ENCODE assay signal across 1 cellular context in the genomic region with DNA sequence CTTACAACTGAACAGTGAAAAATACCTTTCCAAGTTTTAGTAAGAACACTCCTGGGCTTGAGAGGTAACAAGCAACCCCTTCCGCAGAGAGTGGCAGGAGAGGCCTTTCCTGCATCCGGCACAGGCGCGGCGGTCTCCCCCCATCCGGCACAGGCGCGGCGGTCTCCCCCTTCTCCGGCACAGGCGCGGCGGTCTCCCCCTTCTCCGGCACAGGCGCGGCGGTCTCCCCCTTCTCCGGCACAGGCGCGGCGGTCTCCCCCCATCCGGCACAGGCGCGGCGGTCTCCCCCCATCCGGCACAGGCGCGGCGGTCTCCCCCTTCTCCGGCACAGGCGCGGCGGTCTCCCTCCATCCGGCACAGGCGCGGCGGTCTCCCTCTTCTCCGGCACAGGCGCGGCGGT. TPM values are rescaled to one million over a fixed set of nuclear protein-coding genes. Genes with fewer than 3 reads are reported as not detected.
"Had no signal": no experiment of that assay in that cellular context is flagged by ENCODE, and none has a peak within 500 bp of the region (broad histone marks: within the 10 kb centered on the region; RNA-seq: fewer than 3 reads in every experiment).

No MANE protein-coding gene starts in this region.

RNA-seq across cellular contexts. Expression of gene PXDN, which starts 53.4 kb away (rescaled TPM):
- total RNA-seq: OCI-LY7 had no signal
